ENCODE assay signal across 1 cellular context in the genomic region with DNA sequence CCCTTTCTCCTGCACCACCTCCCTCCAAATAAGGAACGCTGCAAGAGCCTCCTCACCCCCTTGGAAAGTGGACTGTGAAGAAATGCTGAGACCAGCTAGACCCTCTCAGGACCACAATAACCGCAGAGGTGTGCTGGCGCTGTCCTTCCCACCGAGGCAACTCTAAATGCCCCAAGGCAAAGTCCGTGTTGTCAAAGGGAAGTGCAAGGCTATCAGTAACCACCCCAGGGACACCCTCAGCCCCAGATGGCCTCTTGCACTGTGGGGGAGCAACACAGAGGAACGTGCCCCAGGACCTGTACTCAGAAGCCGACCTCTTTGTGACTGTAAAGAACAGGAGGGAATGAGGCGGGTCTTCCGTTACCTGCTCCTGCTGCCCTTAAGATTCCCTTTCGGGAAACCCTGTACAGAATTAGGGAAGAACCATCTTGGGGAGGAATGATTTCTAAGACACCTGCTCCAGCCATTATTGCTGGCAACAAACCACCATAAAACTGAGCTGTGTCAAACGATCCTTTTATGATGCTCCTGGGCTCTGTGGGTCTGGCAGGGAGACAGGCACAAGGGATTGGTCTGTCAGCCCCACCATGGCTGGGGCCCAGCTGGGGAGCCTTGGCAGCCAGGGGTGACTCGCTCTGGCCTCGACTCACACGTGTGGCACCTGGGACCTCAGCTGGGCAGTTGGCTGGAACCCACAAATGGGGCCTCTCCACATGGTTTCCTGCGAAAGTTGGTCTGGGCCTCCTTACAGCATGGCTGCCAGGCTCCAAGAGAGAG.
TF ChIP-seq lines count a peak whose summit lies in the region.

No MANE protein-coding gene starts in this region.

TF ChIP-seq in HepG2, 621 proteins besides CTCF, POLR2A, EP300 and RAD21 (continued from another document and continues in another):
- 0 out of 2 replicates have a peak, but pooled peaks have one; percentile 41 for TF ChIP-seq ZBTB42 (CRISPR knock-in tag; IDR thresholded peaks at IDR 0.05)
- no peak; the same call in 1 of the 2 replicates for TF ChIP-seq FOSL2 (CRISPR knock-in tag; IDR thresholded peaks at IDR 0.05)
- TF ChIP-seq ZBTB38 (CRISPR knock-in tag; IDR thresholded peaks at IDR 0.05): 0 out of 2 replicates have a peak, but pooled peaks have one; percentile 87
- TF ChIP-seq POGZ (CRISPR knock-in tag; IDR thresholded peaks at IDR 0.05): peak; percentile 77
- TF ChIP-seq ELF3 (CRISPR knock-in tag; IDR thresholded peaks at IDR 0.05): peak; percentile 78
- peak; percentile 54; the same call in 1 of the 2 replicates for TF ChIP-seq ZNF274 (CRISPR knock-in tag; IDR thresholded peaks at IDR 0.05)
- TF ChIP-seq, protein P1, sequence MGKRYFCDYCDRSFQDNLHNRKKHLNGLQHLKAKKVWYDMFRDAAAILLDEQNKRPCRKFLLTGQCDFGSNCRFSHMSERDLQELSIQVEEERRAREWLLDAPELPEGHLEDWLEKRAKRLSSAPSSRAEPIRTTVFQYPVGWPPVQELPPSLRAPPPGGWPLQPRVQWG (CRISPR knock-in tag; IDR thresholded peaks at IDR 0.05; ENCODE audit: borderline replicate concordance, low read depth): no peak
- TF ChIP-seq ZFP36L2 (CRISPR knock-in tag; IDR thresholded peaks at IDR 0.05): no peak
- no peak for TF ChIP-seq ZNF335 (CRISPR knock-in tag; IDR thresholded peaks at IDR 0.05)
- no peak; the same call in 1 of the 2 replicates for TF ChIP-seq ZNF124 (CRISPR knock-in tag; IDR thresholded peaks at IDR 0.05)
- no peak for TF ChIP-seq ZNF550 (CRISPR knock-in tag; IDR thresholded peaks at IDR 0.05; ENCODE audit: borderline replicate concordance)
- TF ChIP-seq ZKSCAN5 (CRISPR knock-in tag; IDR thresholded peaks at IDR 0.05): 0 out of 2 replicates have a peak, but pooled peaks have one; percentile 41
- TF ChIP-seq MEIS2 (CRISPR knock-in tag; IDR thresholded peaks at IDR 0.05): peak; percentile 75
- no peak for TF ChIP-seq ZNF33A (CRISPR knock-in tag; IDR thresholded peaks at IDR 0.05; ENCODE audit: borderline replicate concordance)
- TF ChIP-seq, protein P2, sequence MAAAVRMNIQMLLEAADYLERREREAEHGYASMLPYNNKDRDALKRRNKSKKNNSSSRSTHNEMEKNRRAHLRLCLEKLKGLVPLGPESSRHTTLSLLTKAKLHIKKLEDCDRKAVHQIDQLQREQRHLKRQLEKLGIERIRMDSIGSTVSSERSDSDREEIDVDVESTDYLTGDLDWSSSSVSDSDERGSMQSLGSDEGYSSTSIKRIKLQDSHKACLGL (CRISPR knock-in tag; IDR thresholded peaks at IDR 0.05): peak; percentile 66; the same call in 1 of the 2 replicates
- TF ChIP-seq, protein P3, sequence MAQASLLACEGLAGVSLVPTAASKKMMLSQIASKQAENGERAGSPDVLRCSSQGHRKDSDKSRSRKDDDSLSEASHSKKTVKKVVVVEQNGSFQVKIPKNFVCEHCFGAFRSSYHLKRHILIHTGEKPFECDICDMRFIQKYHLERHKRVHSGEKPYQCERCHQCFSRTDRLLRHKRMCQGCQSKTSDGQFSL (CRISPR knock-in tag; IDR thresholded peaks at IDR 0.05): peak; percentile 93
- no peak for TF ChIP-seq ZNF354B (CRISPR knock-in tag; IDR thresholded peaks at IDR 0.05)
- TF ChIP-seq ZFX (CRISPR knock-in tag; IDR thresholded peaks at IDR 0.05; ENCODE audit: low read depth): peak; percentile 53; the same call in 1 of the 2 replicates
- no peak for TF ChIP-seq NONO (IDR thresholded peaks at IDR 0.05)
- TF ChIP-seq NONO (CRISPR knock-in tag; conservative IDR thresholded peaks at IDR 0.05): peak; percentile 87
- TF ChIP-seq, protein P4, sequence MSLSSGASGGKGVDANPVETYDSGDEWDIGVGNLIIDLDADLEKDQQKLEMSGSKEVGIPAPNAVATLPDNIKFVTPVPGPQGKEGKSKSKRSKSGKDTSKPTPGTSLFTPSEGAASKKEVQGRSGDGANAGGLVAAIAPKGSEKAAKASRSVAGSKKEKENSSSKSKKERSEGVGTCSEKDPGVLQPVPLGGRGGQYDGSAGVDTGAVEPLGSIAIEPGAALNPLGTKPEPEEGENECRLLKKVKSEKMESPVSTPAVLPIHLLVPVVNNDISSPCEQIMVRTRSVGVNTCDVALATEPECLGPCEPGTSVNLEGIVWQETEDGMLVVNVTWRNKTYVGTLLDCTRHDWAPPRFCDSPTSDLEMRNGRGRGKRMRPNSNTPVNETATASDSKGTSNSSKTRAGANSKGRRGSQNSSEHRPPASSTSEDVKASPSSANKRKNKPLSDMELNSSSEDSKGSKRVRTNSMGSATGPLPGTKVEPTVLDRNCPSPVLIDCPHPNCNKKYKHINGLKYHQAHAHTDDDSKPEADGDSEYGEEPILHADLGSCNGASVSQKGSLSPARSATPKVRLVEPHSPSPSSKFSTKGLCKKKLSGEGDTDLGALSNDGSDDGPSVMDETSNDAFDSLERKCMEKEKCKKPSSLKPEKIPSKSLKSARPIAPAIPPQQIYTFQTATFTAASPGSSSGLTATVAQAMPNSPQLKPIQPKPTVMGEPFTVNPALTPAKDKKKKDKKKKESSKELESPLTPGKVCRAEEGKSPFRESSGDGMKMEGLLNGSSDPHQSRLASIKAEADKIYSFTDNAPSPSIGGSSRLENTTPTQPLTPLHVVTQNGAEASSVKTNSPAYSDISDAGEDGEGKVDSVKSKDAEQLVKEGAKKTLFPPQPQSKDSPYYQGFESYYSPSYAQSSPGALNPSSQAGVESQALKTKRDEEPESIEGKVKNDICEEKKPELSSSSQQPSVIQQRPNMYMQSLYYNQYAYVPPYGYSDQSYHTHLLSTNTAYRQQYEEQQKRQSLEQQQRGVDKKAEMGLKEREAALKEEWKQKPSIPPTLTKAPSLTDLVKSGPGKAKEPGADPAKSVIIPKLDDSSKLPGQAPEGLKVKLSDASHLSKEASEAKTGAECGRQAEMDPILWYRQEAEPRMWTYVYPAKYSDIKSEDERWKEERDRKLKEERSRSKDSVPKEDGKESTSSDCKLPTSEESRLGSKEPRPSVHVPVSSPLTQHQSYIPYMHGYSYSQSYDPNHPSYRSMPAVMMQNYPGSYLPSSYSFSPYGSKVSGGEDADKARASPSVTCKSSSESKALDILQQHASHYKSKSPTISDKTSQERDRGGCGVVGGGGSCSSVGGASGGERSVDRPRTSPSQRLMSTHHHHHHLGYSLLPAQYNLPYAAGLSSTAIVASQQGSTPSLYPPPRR (CRISPR knock-in tag; IDR thresholded peaks at IDR 0.05; ENCODE audit: borderline replicate concordance): peak; percentile 77
- TF ChIP-seq TCF7L2 (IDR thresholded peaks at IDR 0.05; ENCODE audit: low read depth, low read length): no peak
- TF ChIP-seq KMT2A (CRISPR knock-in tag; IDR thresholded peaks at IDR 0.05): no peak
- no peak for TF ChIP-seq TCF12 (IDR thresholded peaks at IDR 0.05)
- peak; percentile 96; the same call in 1 of the 2 replicates for TF ChIP-seq TCF12 (CRISPR knock-in tag; IDR thresholded peaks at IDR 0.05)
- no peak; the same call in 1 of the 2 replicates for TF ChIP-seq DMAP1 (CRISPR knock-in tag; IDR thresholded peaks at IDR 0.05)
- no peak for TF ChIP-seq LCORL (IDR thresholded peaks at IDR 0.05)
- peak; percentile 77; the same call in 1 of the 2 replicates for TF ChIP-seq LCORL (CRISPR knock-in tag; IDR thresholded peaks at IDR 0.05)
- TF ChIP-seq BCL6 (CRISPR knock-in tag; IDR thresholded peaks at IDR 0.05): peak; percentile 64
- TF ChIP-seq, protein P5, sequence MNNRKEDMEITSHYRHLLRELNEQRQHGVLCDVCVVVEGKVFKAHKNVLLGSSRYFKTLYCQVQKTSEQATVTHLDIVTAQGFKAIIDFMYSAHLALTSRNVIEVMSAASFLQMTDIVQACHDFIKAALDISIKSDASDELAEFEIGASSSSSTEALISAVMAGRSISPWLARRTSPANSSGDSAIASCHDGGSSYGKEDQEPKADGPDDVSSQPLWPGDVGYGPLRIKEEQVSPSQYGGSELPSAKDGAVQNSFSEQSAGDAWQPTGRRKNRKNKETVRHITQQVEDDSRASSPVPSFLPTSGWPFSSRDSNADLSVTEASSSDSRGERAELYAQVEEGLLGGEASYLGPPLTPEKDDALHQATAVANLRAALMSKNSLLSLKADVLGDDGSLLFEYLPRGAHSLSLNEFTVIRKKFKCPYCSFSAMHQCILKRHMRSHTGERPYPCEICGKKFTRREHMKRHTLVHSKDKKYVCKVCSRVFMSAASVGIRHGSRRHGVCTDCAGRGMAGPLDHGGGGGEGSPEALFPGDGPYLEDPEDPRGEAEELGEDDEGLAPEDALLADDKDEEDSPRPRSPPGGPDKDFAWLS (CRISPR knock-in tag; IDR thresholded peaks at IDR 0.05; ENCODE audit: borderline replicate concordance): peak; percentile 61; the same call in 1 of the 2 replicates
- TF ChIP-seq NCOA1 (CRISPR knock-in tag; IDR thresholded peaks at IDR 0.05): no peak
- TF ChIP-seq ZNF160 (CRISPR knock-in tag; IDR thresholded peaks at IDR 0.05): peak; percentile 58; the same call in 1 of the 2 replicates
- TF ChIP-seq, protein P6, sequence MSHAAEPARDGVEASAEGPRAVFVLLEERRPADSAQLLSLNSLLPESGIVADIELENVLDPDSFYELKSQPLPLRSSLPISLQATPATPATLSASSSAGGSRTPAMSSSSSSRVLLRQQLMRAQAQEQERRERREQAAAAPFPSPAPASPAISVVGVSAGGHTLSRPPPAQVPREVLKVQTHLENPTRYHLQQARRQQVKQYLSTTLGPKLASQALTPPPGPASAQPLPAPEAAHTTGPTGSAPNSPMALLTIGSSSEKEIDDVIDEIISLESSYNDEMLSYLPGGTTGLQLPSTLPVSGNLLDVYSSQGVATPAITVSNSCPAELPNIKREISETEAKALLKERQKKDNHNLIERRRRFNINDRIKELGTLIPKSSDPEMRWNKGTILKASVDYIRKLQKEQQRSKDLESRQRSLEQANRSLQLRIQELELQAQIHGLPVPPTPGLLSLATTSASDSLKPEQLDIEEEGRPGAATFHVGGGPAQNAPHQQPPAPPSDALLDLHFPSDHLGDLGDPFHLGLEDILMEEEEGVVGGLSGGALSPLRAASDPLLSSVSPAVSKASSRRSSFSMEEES (CRISPR knock-in tag; IDR thresholded peaks at IDR 0.05): 0 out of 2 replicates have a peak, but pooled peaks have one; percentile 22
- TF ChIP-seq, protein P7, sequence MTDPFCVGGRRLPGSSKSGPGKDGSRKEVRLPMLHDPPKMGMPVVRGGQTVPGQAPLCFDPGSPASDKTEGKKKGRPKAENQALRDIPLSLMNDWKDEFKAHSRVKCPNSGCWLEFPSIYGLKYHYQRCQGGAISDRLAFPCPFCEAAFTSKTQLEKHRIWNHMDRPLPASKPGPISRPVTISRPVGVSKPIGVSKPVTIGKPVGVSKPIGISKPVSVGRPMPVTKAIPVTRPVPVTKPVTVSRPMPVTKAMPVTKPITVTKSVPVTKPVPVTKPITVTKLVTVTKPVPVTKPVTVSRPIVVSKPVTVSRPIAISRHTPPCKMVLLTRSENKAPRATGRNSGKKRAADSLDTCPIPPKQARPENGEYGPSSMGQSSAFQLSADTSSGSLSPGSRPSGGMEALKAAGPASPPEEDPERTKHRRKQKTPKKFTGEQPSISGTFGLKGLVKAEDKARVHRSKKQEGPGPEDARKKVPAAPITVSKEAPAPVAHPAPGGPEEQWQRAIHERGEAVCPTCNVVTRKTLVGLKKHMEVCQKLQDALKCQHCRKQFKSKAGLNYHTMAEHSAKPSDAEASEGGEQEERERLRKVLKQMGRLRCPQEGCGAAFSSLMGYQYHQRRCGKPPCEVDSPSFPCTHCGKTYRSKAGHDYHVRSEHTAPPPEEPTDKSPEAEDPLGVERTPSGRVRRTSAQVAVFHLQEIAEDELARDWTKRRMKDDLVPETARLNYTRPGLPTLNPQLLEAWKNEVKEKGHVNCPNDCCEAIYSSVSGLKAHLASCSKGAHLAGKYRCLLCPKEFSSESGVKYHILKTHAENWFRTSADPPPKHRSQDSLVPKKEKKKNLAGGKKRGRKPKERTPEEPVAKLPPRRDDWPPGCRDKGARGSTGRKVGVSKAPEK (CRISPR knock-in tag; IDR thresholded peaks at IDR 0.05; ENCODE audit: borderline replicate concordance): no peak; the same call in 1 of the 2 replicates
- TF ChIP-seq CHD4 (IDR thresholded peaks at IDR 0.05; ENCODE audit: borderline replicate concordance, low read length): no peak
- TF ChIP-seq, protein P8, sequence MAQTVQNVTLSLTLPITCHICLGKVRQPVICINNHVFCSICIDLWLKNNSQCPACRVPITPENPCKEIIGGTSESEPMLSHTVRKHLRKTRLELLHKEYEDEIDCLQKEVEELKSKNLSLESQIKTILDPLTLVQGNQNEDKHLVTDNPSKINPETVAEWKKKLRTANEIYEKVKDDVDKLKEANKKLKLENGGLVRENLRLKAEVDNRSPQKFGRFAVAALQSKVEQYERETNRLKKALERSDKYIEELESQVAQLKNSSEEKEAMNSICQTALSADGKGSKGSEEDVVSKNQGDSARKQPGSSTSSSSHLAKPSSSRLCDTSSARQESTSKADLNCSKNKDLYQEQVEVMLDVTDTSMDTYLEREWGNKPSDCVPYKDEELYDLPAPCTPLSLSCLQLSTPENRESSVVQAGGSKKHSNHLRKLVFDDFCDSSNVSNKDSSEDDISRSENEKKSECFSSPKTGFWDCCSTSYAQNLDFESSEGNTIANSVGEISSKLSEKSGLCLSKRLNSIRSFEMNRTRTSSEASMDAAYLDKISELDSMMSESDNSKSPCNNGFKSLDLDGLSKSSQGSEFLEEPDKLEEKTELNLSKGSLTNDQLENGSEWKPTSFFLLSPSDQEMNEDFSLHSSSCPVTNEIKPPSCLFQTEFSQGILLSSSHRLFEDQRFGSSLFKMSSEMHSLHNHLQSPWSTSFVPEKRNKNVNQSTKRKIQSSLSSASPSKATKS (CRISPR knock-in tag; IDR thresholded peaks at IDR 0.05): no peak
- no peak for TF ChIP-seq ZNF678 (CRISPR knock-in tag; IDR thresholded peaks at IDR 0.05)
- TF ChIP-seq, protein P9, sequence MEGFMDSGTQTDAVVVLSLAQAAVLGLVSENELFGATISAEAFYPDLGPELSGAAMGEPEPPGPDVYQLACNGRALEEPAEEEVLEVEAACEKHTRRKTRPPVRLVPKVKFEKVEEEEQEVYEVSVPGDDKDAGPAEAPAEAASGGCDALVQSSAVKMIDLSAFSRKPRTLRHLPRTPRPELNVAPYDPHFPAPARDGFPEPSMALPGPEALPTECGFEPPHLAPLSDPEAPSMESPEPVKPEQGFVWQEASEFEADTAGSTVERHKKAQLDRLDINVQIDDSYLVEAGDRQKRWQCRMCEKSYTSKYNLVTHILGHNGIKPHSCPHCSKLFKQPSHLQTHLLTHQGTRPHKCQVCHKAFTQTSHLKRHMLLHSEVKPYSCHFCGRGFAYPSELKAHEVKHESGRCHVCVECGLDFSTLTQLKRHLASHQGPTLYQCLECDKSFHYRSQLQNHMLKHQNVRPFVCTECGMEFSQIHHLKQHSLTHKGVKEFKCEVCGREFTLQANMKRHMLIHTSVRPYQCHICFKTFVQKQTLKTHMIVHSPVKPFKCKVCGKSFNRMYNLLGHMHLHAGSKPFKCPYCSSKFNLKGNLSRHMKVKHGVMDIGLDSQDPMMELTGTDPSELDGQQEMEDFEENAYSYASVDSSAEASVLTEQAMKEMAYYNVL (CRISPR knock-in tag; IDR thresholded peaks at IDR 0.05; ENCODE audit: borderline replicate concordance): peak; percentile 59; the same call in 1 of the 2 replicates
- TF ChIP-seq HES4 (CRISPR knock-in tag; IDR thresholded peaks at IDR 0.05; ENCODE audit: borderline replicate concordance): peak; percentile 51; the same call in 1 of the 2 replicates
- TF ChIP-seq ZNF607 (CRISPR knock-in tag; IDR thresholded peaks at IDR 0.05; ENCODE audit: borderline replicate concordance): peak; percentile 78; the same call in 1 of the 2 replicates
- peak; percentile 53; the same call in 1 of the 2 replicates for TF ChIP-seq ZNF589 (CRISPR knock-in tag; conservative IDR thresholded peaks at IDR 0.05)
- TF ChIP-seq KDM5A (IDR thresholded peaks at IDR 0.05; ENCODE audit: borderline replicate concordance, low read length): no peak
- TF ChIP-seq HDAC1 (CRISPR knock-in tag; IDR thresholded peaks at IDR 0.05): peak; percentile 74
- TF ChIP-seq POLR2AphosphoS5 (IDR thresholded peaks at IDR 0.05; ENCODE audit: low read depth, low read length): peak; percentile 60; the same call in 1 of the 2 replicates
- peak; percentile 88 for TF ChIP-seq MEF2D (CRISPR knock-in tag; IDR thresholded peaks at IDR 0.05)
- TF ChIP-seq SP140L (CRISPR knock-in tag; IDR thresholded peaks at IDR 0.05; ENCODE audit: borderline replicate concordance): no peak
- no peak for TF ChIP-seq ZFP1 (CRISPR knock-in tag; IDR thresholded peaks at IDR 0.05)
